In genomic region chr2:112725545-112726457, GRCh38 we compare ENCODE assay signal across 11 cellular contexts. TPM values are rescaled to one million over a fixed set of nuclear protein-coding genes. Genes with fewer than 3 reads are reported as not detected.
A peak's percentile ranks its signal among the peaks of the same experiment; 100 is the strongest.
DNase-seq lines count a peak whose midpoint lies in the region; ATAC-seq and TF ChIP-seq lines count a peak whose summit lies in the region.
"Had no signal": no experiment of that assay in that cellular context is flagged by ENCODE, and none has a peak within 500 bp of the region (broad histone marks: within the 10 kb centered on the region; RNA-seq: fewer than 3 reads in every experiment).

No MANE protein-coding gene starts in this region.

- H3K9me3 ChIP-seq in esophagus muscularis mucosa (no peaks in the 10 kb centered on the region), smooth muscle cell (replicated peaks; ENCODE audit: low read depth) (no peaks in the 10 kb centered on the region)
- H3K9me3 ChIP-seq: upper lobe of left lung had no signal

- WGBS in esophagus muscularis mucosa = 75% methylated on average over 6 of the region's 15 CpGs
- 89% methylated on average over 13 of the region's 15 CpGs for WGBS in smooth muscle cell (ENCODE audit: low lambda C conversion rate)

- no peak overlapping the region for H3K9ac ChIP-seq in smooth muscle cell (ENCODE audit: low read depth)

- intact Hi-C loops in esophagus muscularis mucosa (cut with DNase I) = loop anchor here (1.0 to 5.0 kb wide), 3 partner anchors 99 to 244 kb away; partner anchors contain the start of gene TTL

- no peak for TF ChIP-seq EP300 in esophagus muscularis mucosa (IDR thresholded peaks at IDR 0.05)

- H4K20me1 ChIP-seq in smooth muscle cell (ENCODE audit: low read depth) = no peaks in the 10 kb centered on the region

- no peaks in the 10 kb centered on the region for H3K27me3 Mint-ChIP-seq in activated T-helper 17 cell treated with anti-CD3 and anti-CD28 coated beads, Interleukin-2, amount 50 U/mL, for 72 hours

- peak; percentile 75 for DNase-seq in GM12865 (ENCODE audit: low read depth)
- DNase-seq in esophagus muscularis mucosa (ENCODE audit: extremely low spot score) = peak; percentile 86
- no peak for DNase-seq in kidney glomerular epithelial cell (lab: John Stamatoyannopoulos, UW)
- DNase-seq in NCI-H226 = no peak
- no peak for DNase-seq in smooth muscle cell (lab: John Stamatoyannopoulos, UW; ENCODE audit: unreplicated experiment)

- H3K4me1 Mint-ChIP-seq in activated T-helper 17 cell treated with anti-CD3 and anti-CD28 coated beads, Interleukin-2, amount 50 U/mL, for 72 hours = no peaks in the 10 kb centered on the region

- H3F3A ChIP-seq in smooth muscle cell (ENCODE audit: low read depth) = no peaks in the 10 kb centered on the region

- no peak overlapping the region for H3K27ac Mint-ChIP-seq in activated T-helper 17 cell treated with anti-CD3 and anti-CD28 coated beads, Interleukin-2, amount 50 U/mL, for 72 hours

- H3K27me3 ChIP-seq in esophagus muscularis mucosa = peaks cover 0 to 18% (median 0%) of the 10 kb centered on the region in 4 donors
- H3K27me3 ChIP-seq in smooth muscle cell (ENCODE audit: low read depth) = no peaks in the 10 kb centered on the region
- H3K27me3 ChIP-seq: upper lobe of left lung had no signal

- H3K36me3 Mint-ChIP-seq in activated T-helper 17 cell treated with anti-CD3 and anti-CD28 coated beads, Interleukin-2, amount 50 U/mL, for 72 hours (ENCODE audit: low read depth) = no peaks in the 10 kb centered on the region
- H3K36me3 Mint-ChIP-seq: naive thymus-derived CD4-positive, alpha-beta T cell had no signal

- H3K27ac ChIP-seq in esophagus muscularis mucosa (replicated peaks in 1 of 4) (no peak overlapping the region), smooth muscle cell (ENCODE audit: low read depth) (no peak overlapping the region)
- H3K27ac ChIP-seq: upper lobe of left lung had no signal

- H3K4me1 ChIP-seq in esophagus muscularis mucosa (peaks cover 0 to 8% (median 6%) of the 10 kb centered on the region in 4 donors), smooth muscle cell (ENCODE audit: low read depth) (no peaks in the 10 kb centered on the region)

- H3K4me3 Mint-ChIP-seq in activated T-helper 17 cell treated with anti-CD3 and anti-CD28 coated beads, Interleukin-2, amount 50 U/mL, for 72 hours = no peak overlapping the region
- H3K4me3 Mint-ChIP-seq: naive thymus-derived CD4-positive, alpha-beta T cell had no signal

- no peak overlapping the region for H2AFZ ChIP-seq in smooth muscle cell (ENCODE audit: low read depth)

- H3K79me2 ChIP-seq in smooth muscle cell (ENCODE audit: low read depth) = no peaks in the 10 kb centered on the region

- ATAC-seq in GM21447 (IDR thresholded peaks at IDR 0.05; ENCODE audit: unreplicated experiment) (peak; percentile 44), HG03457 (IDR thresholded peaks at IDR 0.05; ENCODE audit: unreplicated experiment) (peak; percentile 34)
- no peak for ATAC-seq in activated T-helper 17 cell treated with anti-CD3 and anti-CD28 coated beads, Interleukin-2, amount 50 U/mL, for 72 hours (replicated peaks)

- TF ChIP-seq CTCF in GM12865 (IDR thresholded peaks at IDR 0.05; ENCODE audit: insufficient read depth, low read depth, low read length, missing control alignments) = no peak
- TF ChIP-seq CTCF in esophagus muscularis mucosa (IDR thresholded peaks at IDR 0.05) = no peak
- TF ChIP-seq CTCF in smooth muscle cell (IDR thresholded peaks at IDR 0.05; ENCODE audit: borderline replicate concordance, insufficient read depth, poor library complexity, severe bottlenecking) = no peak

- no peak overlapping the region for H3K4me2 ChIP-seq in smooth muscle cell

- H3K9me3 Mint-ChIP-seq in activated T-helper 17 cell treated with anti-CD3 and anti-CD28 coated beads, Interleukin-2, amount 50 U/mL, for 72 hours = no peaks in the 10 kb centered on the region
- H3K9me3 Mint-ChIP-seq: naive thymus-derived CD4-positive, alpha-beta T cell had no signal

- H3K4me3 ChIP-seq in GM12865 (ENCODE audit: low read depth, low read length) = no peak overlapping the region; the same call in 1 of the 2 replicates
- H3K4me3 ChIP-seq in esophagus muscularis mucosa = no peak overlapping the region
- no peak overlapping the region for H3K4me3 ChIP-seq in smooth muscle cell
- H3K4me3 ChIP-seq: upper lobe of left lung had no signal

- TF ChIP-seq POLR2A in esophagus muscularis mucosa (IDR thresholded peaks at IDR 0.05; ENCODE audit: low read depth) = no peak

- H3K36me3 ChIP-seq in esophagus muscularis mucosa (no peaks in the 10 kb centered on the region), smooth muscle cell (ENCODE audit: low read depth) (no peaks in the 10 kb centered on the region)
- H3K36me3 ChIP-seq: upper lobe of left lung had no signal

RNA-seq across cellular contexts. Expression of gene NT5DC4, which starts 5.0 kb away (rescaled TPM):
- not detected for total RNA-seq in esophagus muscularis mucosa
- not detected for total RNA-seq in activated T-helper 17 cell treated with anti-CD3 and anti-CD28 coated beads, Interleukin-2, amount 50 U/mL, for 72 hours
- total RNA-seq in smooth muscle cell = not detected in 2 replicates
- not detected in 2 replicates for polyA plus RNA-seq in smooth muscle cell
- total RNA-seq: Right ventricle myocardium inferior had no signal
- polyA plus RNA-seq: naive thymus-derived CD4-positive, alpha-beta T cell had no signal

RNA-seq across cellular contexts. Expression of gene CKAP2L, which starts 38.6 kb away (rescaled TPM):
- total RNA-seq in esophagus muscularis mucosa = 1 to 10 TPM in 1 of 4 donors, under 1 TPM in 2, not detected in 1; 0.23 to 1.5 (median 0.91) TPM
- 10 to 100 TPM; 31.4 to 35.8 TPM for total RNA-seq in activated T-helper 17 cell treated with anti-CD3 and anti-CD28 coated beads, Interleukin-2, amount 50 U/mL, for 72 hours
- 7.8 and 16.7 TPM in 2 replicates for total RNA-seq in smooth muscle cell
- 5.1 and 6.6 TPM in 2 replicates for polyA plus RNA-seq in smooth muscle cell
- polyA plus RNA-seq: naive thymus-derived CD4-positive, alpha-beta T cell had no signal

RNA-seq across cellular contexts. Expression of gene IL1A, which starts 58.5 kb away (rescaled TPM):
- under 1 TPM in 1 of 4 donors, not detected in 3; 0.13 TPM for total RNA-seq in esophagus muscularis mucosa
- total RNA-seq in activated T-helper 17 cell treated with anti-CD3 and anti-CD28 coated beads, Interleukin-2, amount 50 U/mL, for 72 hours = 10 to 100 TPM in 1 of 2 donors, 1 to 10 TPM in 1; 4.3 to 27.1 TPM
- 3.4 and 6.4 TPM in 2 replicates for total RNA-seq in smooth muscle cell
- polyA plus RNA-seq in smooth muscle cell = 1.4 and 5.1 TPM in 2 replicates
- total RNA-seq: Right ventricle myocardium inferior had no signal
- polyA plus RNA-seq: naive thymus-derived CD4-positive, alpha-beta T cell had no signal

Comparison
In these comparisons a context has a peak if more than half of its experiments do, and no peak if none do; other contexts are left out.
1. DNase-seq: peak in GM12865 (single experiment) and esophagus muscularis mucosa (single experiment); none in kidney glomerular epithelial cell (single experiment), NCI-H226 (single experiment) and smooth muscle cell (single experiment).